Comparison of ENCODE assay signal across 18 cellular contexts in genomic region chr15:71203573-71204444, GRCh38.
DNase-seq lines count a peak whose midpoint lies in the region; ATAC-seq and TF ChIP-seq lines count a peak whose summit lies in the region.
"Had no signal": no experiment of that assay in that cellular context is flagged by ENCODE, and none has a peak within 500 bp of the region (broad histone marks: within the 10 kb centered on the region; RNA-seq: fewer than 3 reads in every experiment).

No MANE protein-coding gene starts in this region.

- peak overlapping the region; percentile 79 for H3K4me2 ChIP-seq in BLaER1

- ATAC-seq in left lobe of liver (peak; percentile 27), HG02981 (IDR thresholded peaks at IDR 0.05; ENCODE audit: unreplicated experiment) (no peak), SK-N-SH treated with all-trans-retinoic acid at 6 μM for 48 hours (no peak; the same call in 2 of the 3 replicates)
- no peak for ATAC-seq in stimulated activated effector memory CD8-positive, alpha-beta T cell treated with anti-CD3 and anti-CD28 coated beads, Interleukin-12 subunit alpha, Interleukin-12 subunit beta, amount 100 ng/mL, for 72 hours

- H3K4me3 ChIP-seq in BLaER1 (no peak overlapping the region), HUES64 (ENCODE audit: low read length) (no peak overlapping the region), brain microvascular endothelial cell (ENCODE audit: low read depth, low read length) (no peak overlapping the region)
- H3K4me3 ChIP-seq: breast epithelium, dorsolateral prefrontal cortex, esophagus squamous epithelium, stomach had no signal

- H3K36me3 ChIP-seq in BLaER1 (no peaks in the 10 kb centered on the region), HUES64 (ENCODE audit: insufficient read depth, low read length) (no peaks in the 10 kb centered on the region), brain microvascular endothelial cell (replicated peaks) (no peaks in the 10 kb centered on the region)
- H3K36me3 ChIP-seq: breast epithelium, esophagus squamous epithelium, stomach had no signal

- DNase-seq in brain microvascular endothelial cell (peak; percentile 35), left lobe of liver (ENCODE audit: low spot score) (no peak), SHP77 (lab: John Stamatoyannopoulos, UW) (no peak)
- DNase-seq in stimulated activated effector memory CD8-positive, alpha-beta T cell treated with anti-CD3 and anti-CD28 coated beads, Interleukin-12 subunit alpha, Interleukin-12 subunit beta, amount 100 ng/mL, for 72 hours (ENCODE audit: low spot score in 2 of 2): no peak
- DNase-seq: activated CD4-positive, alpha-beta T cell treated with anti-CD3 and anti-CD28 coated beads, Interleukin-2, amount 50 U/mL, for 1 hour; activated T-cell treated with anti-CD3 and anti-CD28 coated beads, Interleukin-2, amount 50 U/mL, for 1 hour; C1 segment of cervical spinal cord; dorsolateral prefrontal cortex; esophagus squamous epithelium; mammary epithelial cell; stomach had no signal

- H3K9ac ChIP-seq in BLaER1: no peak overlapping the region
- peak overlapping the region; percentile 43 for H3K9ac ChIP-seq in HUES64 (ENCODE audit: low read depth, low read length)

- no peaks in the 10 kb centered on the region for H3K36me3 Mint-ChIP-seq in stimulated activated effector memory CD8-positive, alpha-beta T cell treated with anti-CD3 and anti-CD28 coated beads, Interleukin-12 subunit alpha, Interleukin-12 subunit beta, amount 100 ng/mL, for 72 hours
- H3K36me3 Mint-ChIP-seq: activated naive CD4-positive, alpha-beta T cell treated with anti-CD3 and anti-CD28 coated beads, Interleukin-2, amount 50 U/mL, for 24 hours had no signal

- in situ Hi-C loops in brain microvascular endothelial cell (cut with HindIII; ENCODE audit: low pct_ligation_motif_present, low sequenced_read_pairs): no loop called here

- H3K4me1 ChIP-seq in BLaER1 (peaks cover 63% of the 10 kb centered on the region), HUES64 (ENCODE audit: insufficient read depth, low read length) (peaks cover 26% of the 10 kb centered on the region)
- H3K4me1 ChIP-seq: breast epithelium, esophagus squamous epithelium had no signal

- H3K27me3 ChIP-seq in BLaER1 (no peaks in the 10 kb centered on the region), HUES64 (ENCODE audit: insufficient read depth, low read length) (no peaks in the 10 kb centered on the region), brain microvascular endothelial cell (replicated peaks) (no peaks in the 10 kb centered on the region)
- H3K27me3 ChIP-seq: breast epithelium, dorsolateral prefrontal cortex, esophagus squamous epithelium, stomach had no signal

- WGBS in HUES64: 24% methylated on average over 12 of the region's 12 CpGs

- H3K27ac Mint-ChIP-seq in stimulated activated effector memory CD8-positive, alpha-beta T cell treated with anti-CD3 and anti-CD28 coated beads, Interleukin-12 subunit alpha, Interleukin-12 subunit beta, amount 100 ng/mL, for 72 hours: no peak overlapping the region
- H3K27ac Mint-ChIP-seq: activated naive CD4-positive, alpha-beta T cell treated with anti-CD3 and anti-CD28 coated beads, Interleukin-2, amount 50 U/mL, for 24 hours; nephron had no signal

- peaks cover 3% of the 10 kb centered on the region for H3K9me3 Mint-ChIP-seq in stimulated activated effector memory CD8-positive, alpha-beta T cell treated with anti-CD3 and anti-CD28 coated beads, Interleukin-12 subunit alpha, Interleukin-12 subunit beta, amount 100 ng/mL, for 72 hours
- H3K9me3 Mint-ChIP-seq: activated naive CD4-positive, alpha-beta T cell treated with anti-CD3 and anti-CD28 coated beads, Interleukin-2, amount 50 U/mL, for 24 hours; nephron had no signal

- H4K20me1 ChIP-seq in BLaER1: no peaks in the 10 kb centered on the region

- H3K4me1 Mint-ChIP-seq in stimulated activated effector memory CD8-positive, alpha-beta T cell treated with anti-CD3 and anti-CD28 coated beads, Interleukin-12 subunit alpha, Interleukin-12 subunit beta, amount 100 ng/mL, for 72 hours: no peaks in the 10 kb centered on the region
- H3K4me1 Mint-ChIP-seq: activated naive CD4-positive, alpha-beta T cell treated with anti-CD3 and anti-CD28 coated beads, Interleukin-2, amount 50 U/mL, for 24 hours had no signal

- TF ChIP-seq CTCF in brain microvascular endothelial cell (IDR thresholded peaks at IDR 0.05; ENCODE audit: low read depth, low read length, missing control alignments): no peak

- H3K9me3 ChIP-seq in BLaER1 (no peaks in the 10 kb centered on the region), HUES64 (ENCODE audit: insufficient read depth, low read depth, low read length) (no peaks in the 10 kb centered on the region)
- H3K9me3 ChIP-seq: breast epithelium, esophagus squamous epithelium, stomach had no signal

- H3K4me3 Mint-ChIP-seq in stimulated activated effector memory CD8-positive, alpha-beta T cell treated with anti-CD3 and anti-CD28 coated beads, Interleukin-12 subunit alpha, Interleukin-12 subunit beta, amount 100 ng/mL, for 72 hours: no peak overlapping the region
- H3K4me3 Mint-ChIP-seq: activated naive CD4-positive, alpha-beta T cell treated with anti-CD3 and anti-CD28 coated beads, Interleukin-2, amount 50 U/mL, for 24 hours; nephron had no signal

- no peak overlapping the region for H3K27ac ChIP-seq in BLaER1
- H3K27ac ChIP-seq in HUES64 (ENCODE audit: low read depth, low read length): peak overlapping the region; percentile 76; the same call in 1 of the 2 replicates
- no peak overlapping the region for H3K27ac ChIP-seq in brain microvascular endothelial cell
- H3K27ac ChIP-seq: breast epithelium, esophagus squamous epithelium, stomach had no signal

TF ChIP-seq in SK-N-SH treated with all-trans-retinoic acid at 6 μM for 48 hours, 23 proteins besides CTCF, POLR2A, EP300 and RAD21:
- TF ChIP-seq ZFP3 (CRISPR knock-in tag; IDR thresholded peaks at IDR 0.05) (no peak), POU6F1 (CRISPR knock-in tag; IDR thresholded peaks at IDR 0.05; ENCODE audit: borderline replicate concordance, low read depth) (no peak), OSR1 (CRISPR knock-in tag; IDR thresholded peaks at IDR 0.05) (no peak), TCF4 (CRISPR knock-in tag; IDR thresholded peaks at IDR 0.05; ENCODE audit: borderline replicate concordance) (no peak), GLIS3 (CRISPR knock-in tag; IDR thresholded peaks at IDR 0.05) (no peak), ARNTL (CRISPR knock-in tag; IDR thresholded peaks at IDR 0.05; ENCODE audit: borderline replicate concordance, low read depth) (no peak), ESRRG (CRISPR knock-in tag; IDR thresholded peaks at IDR 0.05) (no peak), ZFP30 (CRISPR knock-in tag; IDR thresholded peaks at IDR 0.05) (no peak)
